Comparison of ENCODE assay signal across 17 cellular contexts in the genomic region with DNA sequence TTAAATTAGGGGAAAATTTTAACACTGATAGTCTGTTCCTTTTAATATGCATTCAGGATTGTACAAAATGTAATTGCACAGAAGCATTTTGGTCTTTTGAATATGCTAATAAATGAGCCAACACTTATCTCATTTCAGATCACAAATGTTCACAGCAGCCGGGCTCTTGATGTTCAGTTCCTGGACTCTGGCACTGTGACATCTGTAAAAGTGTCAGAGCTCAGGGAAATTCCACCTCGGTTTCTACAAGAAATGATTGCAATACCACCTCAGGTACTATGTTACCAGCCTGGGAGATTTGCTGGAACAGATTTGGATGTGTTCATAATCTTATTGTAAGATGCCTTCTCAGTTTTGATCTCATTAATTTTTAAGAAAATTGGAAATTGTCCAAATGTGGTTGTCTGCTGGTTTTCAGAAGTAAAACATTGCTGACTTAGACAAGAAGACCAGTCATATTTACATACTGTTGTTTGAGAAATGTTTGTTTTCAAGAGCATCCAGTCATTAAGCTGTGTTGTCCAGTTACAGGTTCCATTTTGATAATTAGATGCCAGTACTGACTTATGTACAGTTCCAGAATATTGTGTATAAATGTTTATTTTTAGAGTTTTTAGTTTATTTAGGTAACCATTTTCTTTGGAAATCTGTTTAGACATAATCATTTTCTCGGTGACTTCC.
"Had no signal": no experiment of that assay in that cellular context is flagged by ENCODE, and none has a peak within 500 bp of the region (broad histone marks: within the 10 kb centered on the region; RNA-seq: fewer than 3 reads in every experiment).

No MANE protein-coding gene starts in this region.

- H3K27ac ChIP-seq: body of pancreas, gastrocnemius medialis, heart left ventricle, neutrophil had no signal

- H3K27me3 ChIP-seq: body of pancreas, gastrocnemius medialis, heart left ventricle, neutrophil had no signal

- H3K4me3 ChIP-seq: body of pancreas, gastrocnemius medialis, heart left ventricle, thoracic aorta had no signal

- DNase-seq: activated CD4-positive, alpha-beta T cell treated with anti-CD3 and anti-CD28 coated beads, Interleukin-2, amount 10 ng/mL, durations not matched to agents 7 days and 5 days; activated CD4-positive, CD25-positive, alpha-beta regulatory T cell; activated CD8-positive, alpha-beta memory T cell treated with anti-CD3 and anti-CD28 coated beads, Interleukin-2, amount 50 U/mL, for 4 hours; activated naive CD4-positive, alpha-beta T cell treated with anti-CD3 and anti-CD28 coated beads for 36 hours; activated T-cell treated with anti-CD3 and anti-CD28 coated beads, Interleukin-2, amount 50 U/mL, for 4 hours; caudate nucleus; endodermal cell; gastrocnemius medialis; heart left ventricle; kidney glomerular epithelial cell; stimulated activated naive B cell treated with anti-CD40 and anti-IgM and Interleukin-4, amounts not matched to agents 10 μg/mL and 1 μg/mL and 100 μg/mL, for 72 hours; T-helper 1 cell; T-helper 9 cell had no signal

- ATAC-seq: activated T-cell treated with anti-CD3 and anti-CD28 coated beads, Interleukin-2, amount 50 U/mL, for 4 hours; body of pancreas; gastrocnemius medialis; heart left ventricle; natural killer cell treated with Interleukin-12 subunit alpha and Interleukin-12 subunit beta and Interleukin-15 and Interleukin-18, amount 100 ng/mL, for 72 hours; stimulated activated naive B cell treated with anti-CD40 and anti-IgM and Interleukin-4, amounts not matched to agents 10 μg/mL and 1 μg/mL and 100 μg/mL, for 72 hours had no signal

- H3K9me3 ChIP-seq: body of pancreas, gastrocnemius medialis, neutrophil, thoracic aorta had no signal
